In genomic region chr2:210617732-210618330, GRCh38 we compare ENCODE assay signal across 9 cellular contexts.
A peak's percentile ranks its signal among the peaks of the same experiment; 100 is the strongest.
DNase-seq lines count a peak whose midpoint lies in the region; ATAC-seq and TF ChIP-seq lines count a peak whose summit lies in the region.
"Had no signal": no experiment of that assay in that cellular context is flagged by ENCODE, and none has a peak within 500 bp of the region (broad histone marks: within the 10 kb centered on the region; RNA-seq: fewer than 3 reads in every experiment).

No MANE protein-coding gene starts in this region.

- TF ChIP-seq POLR2A in suprapubic skin (IDR thresholded peaks at IDR 0.05) = no peak

- no peak overlapping the region for H3K27ac ChIP-seq in suprapubic skin

- no peaks in the 10 kb centered on the region for H3K9me3 ChIP-seq in suprapubic skin

- H3K4me3 ChIP-seq in cardiac fibroblast (replicated peaks in 1 of 2; ENCODE audit: low read depth in 2 of 2, low read length in 2 of 2) (no peak overlapping the region), suprapubic skin (no peak overlapping the region)
- H3K4me3 ChIP-seq: lung had no signal

- WGBS in suprapubic skin = 28% methylated on average over 3 of the region's 3 CpGs

- no peaks in the 10 kb centered on the region for H3K4me1 ChIP-seq in suprapubic skin

- ATAC-seq in HG03442 (IDR thresholded peaks at IDR 0.05; ENCODE audit: unreplicated experiment) (peak; percentile 74), GM21447 (IDR thresholded peaks at IDR 0.05; ENCODE audit: unreplicated experiment) (no peak)

- no peaks in the 10 kb centered on the region for H3K36me3 ChIP-seq in suprapubic skin

- no peak for TF ChIP-seq EP300 in suprapubic skin (IDR thresholded peaks at IDR 0.05)

- peak; percentile 53 for DNase-seq in COLO829 (ENCODE audit: low spot score)
- peak; percentile 2 for DNase-seq in GM19240 (ENCODE audit: insufficient read length, low spot score)
- peak; percentile 46 for DNase-seq in NCI-H460 (ENCODE audit: extremely low read depth, low read depth)
- peak; percentile 57 to 72 for DNase-seq in cardiac fibroblast (ENCODE audit: low read depth in 2 of 2)
- DNase-seq in myocyte (ENCODE audit: low read depth) = peak; percentile 61
- DNase-seq in suprapubic skin (ENCODE audit: low spot score in 2 of 2) = no peak

- H3K27me3 ChIP-seq in suprapubic skin = no peaks in the 10 kb centered on the region

- TF ChIP-seq CTCF in cardiac fibroblast (IDR thresholded peaks at IDR 0.05; ENCODE audit: low read depth, low read length) = peak; percentile 62
- peak in 1 of 2 donors; percentile 34 for TF ChIP-seq CTCF in suprapubic skin (IDR thresholded peaks at IDR 0.05)

Comparison
In these comparisons a context has a peak if more than half of its experiments do, and no peak if none do; other contexts are left out.
1. DNase-seq: peak in COLO829 (single experiment), GM19240 (single experiment), NCI-H460 (single experiment), cardiac fibroblast (2 of 2) and myocyte (single experiment); none in suprapubic skin (0 of 2).